9 cellular contexts compared by ENCODE assay signal in the genomic region with DNA sequence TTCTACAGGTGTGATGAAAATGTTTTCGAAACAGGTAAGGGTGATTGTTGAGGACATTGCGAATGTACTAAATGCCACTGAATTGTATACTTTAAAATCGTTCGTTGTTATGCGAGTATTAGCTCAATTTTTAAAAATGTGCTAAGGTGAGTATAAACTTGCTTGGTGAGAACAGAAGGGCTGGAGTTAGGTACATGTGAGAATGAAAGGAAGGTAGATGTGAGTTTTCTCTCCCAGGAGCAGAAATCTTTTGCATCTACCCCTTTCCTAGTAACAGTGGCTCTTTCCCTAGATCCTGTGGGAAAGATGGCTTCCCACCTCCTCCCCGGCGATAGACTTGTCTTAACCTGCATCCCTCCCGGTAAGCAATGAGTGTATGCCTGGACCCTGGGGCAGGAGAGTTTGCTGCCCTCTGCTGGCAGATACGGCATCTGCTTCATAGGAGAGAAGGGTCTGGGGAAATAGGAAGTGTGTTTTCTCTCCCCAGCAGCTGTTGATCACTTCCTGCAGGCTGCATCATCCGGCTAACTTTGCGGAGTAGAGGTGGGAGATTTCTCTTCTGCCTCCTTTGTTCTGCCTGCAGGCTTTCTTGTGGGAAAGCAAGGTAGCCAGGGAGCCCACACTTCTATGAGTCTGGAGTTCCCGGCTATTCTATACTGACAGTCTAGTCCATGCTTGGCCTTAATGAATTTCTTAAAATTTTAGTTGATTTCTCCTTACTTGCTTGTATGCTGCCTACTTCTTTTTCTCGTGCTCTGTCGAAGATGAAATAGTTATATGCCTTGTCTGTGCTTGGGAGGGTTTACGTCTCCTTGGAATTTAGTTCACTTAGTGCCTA.
DNase-seq lines count a peak whose midpoint lies in the region; ATAC-seq and TF ChIP-seq lines count a peak whose summit lies in the region.
"Had no signal": no experiment of that assay in that cellular context is flagged by ENCODE, and none has a peak within 500 bp of the region (broad histone marks: within the 10 kb centered on the region; RNA-seq: fewer than 3 reads in every experiment).

No MANE protein-coding gene starts in this region.

- peak; percentile 100 for ATAC-seq in HG02678 (IDR thresholded peaks at IDR 0.05; ENCODE audit: unreplicated experiment)

- peaks cover 20 to 27% (median 22%) of the 10 kb centered on the region in 5 experiments for H3K9me3 Mint-ChIP-seq in brain

- H3K27me3 ChIP-seq in kidney epithelial cell (ENCODE audit: control insufficient read depth, insufficient read depth, low read length) = no peaks in the 10 kb centered on the region
- H3K27me3 ChIP-seq: BLaER1 had no signal

- DNase-seq in NCI-H2196 (lab: John Stamatoyannopoulos, UW; ENCODE audit: unreplicated experiment) (peak; percentile 20), NCI-H2196 treated with DMSO at 0.1 percent for 48 hours (lab: John Stamatoyannopoulos, UW; ENCODE audit: unreplicated experiment) (no peak), MV-4-11 (lab: John Stamatoyannopoulos, UW) (peak; percentile 75), T-helper 2 cell (peak in 3 of 5 experiments; percentile 28 to 57 (median 38)), kidney epithelial cell (ENCODE audit: low read depth) (peak; percentile 10)
- DNase-seq in stimulated activated CD4-positive, alpha-beta T cell treated with anti-CD3 and anti-CD28 coated beads, TNF-alpha, amount 100 ng/mL, for 4 hours (ENCODE audit: low read depth in 3 of 3) = peak in 2 of 3 experiments; percentile 3 to 19

- no peak overlapping the region for H3K27ac Mint-ChIP-seq in brain

- TF ChIP-seq CTCF in brain (conservative IDR thresholded peaks at IDR 0.05) (peak; percentile 30 to 52), kidney epithelial cell (IDR thresholded peaks at IDR 0.05; ENCODE audit: insufficient read depth, low read length, poor library complexity, severe bottlenecking) (peak; percentile 67)

- H3K4me3 Mint-ChIP-seq in brain = no peak overlapping the region

- H3K36me3 ChIP-seq in kidney epithelial cell (ENCODE audit: control insufficient read depth, insufficient read depth, low read length) = no peaks in the 10 kb centered on the region
- H3K36me3 ChIP-seq: BLaER1 had no signal

- H3K4me3 ChIP-seq in kidney epithelial cell (ENCODE audit: low read depth, low read length) = no peak overlapping the region
- H3K4me3 ChIP-seq: BLaER1 had no signal

- H3K4me1 Mint-ChIP-seq in brain = peaks cover 22% of the 10 kb centered on the region

- H3K27me3 Mint-ChIP-seq in brain = peaks cover 3% of the 10 kb centered on the region

- H3K36me3 Mint-ChIP-seq in brain = peaks cover 10% of the 10 kb centered on the region
